In the genomic region with DNA sequence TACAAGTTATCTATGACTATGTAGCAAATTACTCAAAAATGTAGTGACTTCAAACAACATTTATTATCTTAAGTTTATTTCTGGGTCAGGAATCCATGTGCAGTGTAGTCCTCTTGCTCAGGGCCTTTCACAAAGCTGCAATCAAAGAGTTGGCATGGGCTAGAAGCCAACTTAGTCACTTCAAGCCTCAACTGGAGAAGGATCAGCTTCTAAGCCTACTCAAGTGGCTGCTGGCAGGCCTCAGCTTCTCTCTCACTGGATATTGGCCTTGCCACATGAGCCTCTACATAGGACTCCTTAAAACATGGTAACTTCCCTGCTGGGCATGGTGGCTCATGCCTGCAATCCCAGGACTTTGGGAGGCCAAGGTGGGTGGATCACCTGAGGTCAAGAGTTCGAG, we compare ENCODE assay signal across 20 cellular contexts. TPM values are rescaled to one million over a fixed set of nuclear protein-coding genes. Genes with fewer than 3 reads are reported as not detected.
A peak's percentile ranks its signal among the peaks of the same experiment; 100 is the strongest.
DNase-seq lines count a peak whose midpoint lies in the region; ATAC-seq and TF ChIP-seq lines count a peak whose summit lies in the region.
"Had no signal": no experiment of that assay in that cellular context is flagged by ENCODE, and none has a peak within 500 bp of the region (broad histone marks: within the 10 kb centered on the region; RNA-seq: fewer than 3 reads in every experiment).

No MANE protein-coding gene starts in this region.

- H3K79me2 ChIP-seq in osteoblast (ENCODE audit: insufficient read depth, low read length), result no peaks in the 10 kb centered on the region
- H3K79me2 ChIP-seq: parathyroid adenoma had no signal

- H3K9me3 ChIP-seq in MG63 (no peaks in the 10 kb centered on the region), osteoblast (ENCODE audit: low read depth, low read length) (no peaks in the 10 kb centered on the region), WERI-Rb-1 (ENCODE audit: severe bottlenecking) (no peaks in the 10 kb centered on the region)
- H3K9me3 ChIP-seq: ascending aorta, tibial artery had no signal

- H3K4me3 ChIP-seq in MG63 (no peak overlapping the region), osteoblast (ENCODE audit: insufficient read depth, low read length) (no peak overlapping the region), WERI-Rb-1 (ENCODE audit: low read depth, low read length) (no peak overlapping the region)
- H3K4me3 ChIP-seq: ascending aorta, tibial artery had no signal

- H3K27ac ChIP-seq in osteoblast (ENCODE audit: low read depth, low read length), result no peak overlapping the region
- no peak overlapping the region for H3K27ac ChIP-seq in WERI-Rb-1
- H3K27ac ChIP-seq: ascending aorta, epithelial cell of prostate, parathyroid adenoma, RWPE1, tibial artery had no signal

- H3K4me1 ChIP-seq in osteoblast (ENCODE audit: insufficient read depth, low read length), result peaks cover 6% of the 10 kb centered on the region
- H3K4me1 ChIP-seq: ascending aorta, parathyroid adenoma had no signal

- H4K20me1 ChIP-seq in osteoblast (ENCODE audit: insufficient read depth, low read length), result no peaks in the 10 kb centered on the region

- no peaks in the 10 kb centered on the region for H3K36me3 ChIP-seq in MG63
- H3K36me3 ChIP-seq in osteoblast (ENCODE audit: insufficient read depth, low read length), result no peaks in the 10 kb centered on the region
- no peaks in the 10 kb centered on the region for H3K36me3 ChIP-seq in WERI-Rb-1
- H3K36me3 ChIP-seq: ascending aorta, tibial artery had no signal

- ATAC-seq in left lobe of liver, result no peak
- ATAC-seq: sciatic nerve had no signal

- peak; percentile 77 for DNase-seq in DMS79 (lab: John Stamatoyannopoulos, UW)
- DNase-seq in MG63, result peak; percentile 94
- DNase-seq in amniotic epithelial cell (ENCODE audit: low read depth), result peak; percentile 62
- DNase-seq in osteoblast (ENCODE audit: insufficient read length, low spot score, missing footprints), result peak; percentile 63
- DNase-seq in activated CD4-positive, alpha-beta T cell treated with anti-CD3 and anti-CD28 coated beads for 1 hour, result no peak
- no peak for DNase-seq in WERI-Rb-1
- no peak for DNase-seq in left lobe of liver (ENCODE audit: low spot score)
- DNase-seq: activated CD4-positive, alpha-beta T cell treated with anti-CD3 and anti-CD28 coated beads, Interleukin-2, amount 50 U/mL, for 1 hour; activated naive CD4-positive, alpha-beta T cell treated with anti-CD3 and anti-CD28 coated beads, Interleukin-2, amount 50 U/mL, for 16 hours; CD4-positive, alpha-beta memory T cell; DMS153; GOT3; NCI-H2171 treated with DMSO at 0.1 percent for 48 hours; NCI-H774; tibial artery had no signal

- no peak overlapping the region for H2AFZ ChIP-seq in osteoblast (ENCODE audit: low read length)
- H2AFZ ChIP-seq: parathyroid adenoma had no signal

- TF ChIP-seq CTCF in osteoblast (IDR thresholded peaks at IDR 0.05; ENCODE audit: extremely low read depth, low read depth, low read length) (no peak), WERI-Rb-1 (IDR thresholded peaks at IDR 0.05; ENCODE audit: low read depth, low read length) (no peak)

- H3K27me3 ChIP-seq in MG63 (peaks cover 11% of the 10 kb centered on the region), osteoblast (ENCODE audit: insufficient read depth, low read length) (peaks cover 21% of the 10 kb centered on the region), WERI-Rb-1 (ENCODE audit: insufficient read depth, low read depth, severe bottlenecking) (no peaks in the 10 kb centered on the region)
- H3K27me3 ChIP-seq: ascending aorta had no signal

- no peak overlapping the region for H3K4me2 ChIP-seq in osteoblast (ENCODE audit: insufficient read depth, low read length)

RNA-seq across cellular contexts. Expression of a gene that starts 5.0 kb away (rescaled TPM):
- 15.2 and 19.2 TPM in 2 replicates for total RNA-seq in MG63 (2014; rRNA removed; shearing (Covaris generic); ENCODE audit: low replicate concordance)
- total RNA-seq in osteoblast, result 0.59 and 1.4 TPM in 2 replicates
- 0.45 TPM for total RNA-seq in left lobe of liver

RNA-seq across cellular contexts. Expression of a gene that starts 53.5 kb away (rescaled TPM):
- total RNA-seq in MG63 (2014; rRNA removed; shearing (Covaris generic); ENCODE audit: low replicate concordance), result 151 and 216 TPM in 2 replicates
- total RNA-seq in osteoblast (82.9 and 83.1 TPM in 2 replicates), left lobe of liver (161 TPM)

RNA-seq across cellular contexts. Expression of a gene that starts 54.5 kb away (rescaled TPM):
- total RNA-seq in MG63 (2014; rRNA removed; shearing (Covaris generic); ENCODE audit: low replicate concordance), result 293 and 407 TPM in 2 replicates
- total RNA-seq in osteoblast, result 136 and 142 TPM in 2 replicates
- 24.7 TPM for total RNA-seq in left lobe of liver

Comparison
In these comparisons a context has a peak if more than half of its experiments do, and no peak if none do; other contexts are left out.
1. DNase-seq: peak in DMS79 (single experiment), MG63 (single experiment), amniotic epithelial cell (single experiment) and osteoblast (single experiment); none in activated CD4-positive, alpha-beta T cell treated with anti-CD3 and anti-CD28 coated beads for 1 hour (single experiment), WERI-Rb-1 (single experiment) and left lobe of liver (single experiment).